Comparison of ENCODE assay signal across 8 cellular contexts in the genomic region with DNA sequence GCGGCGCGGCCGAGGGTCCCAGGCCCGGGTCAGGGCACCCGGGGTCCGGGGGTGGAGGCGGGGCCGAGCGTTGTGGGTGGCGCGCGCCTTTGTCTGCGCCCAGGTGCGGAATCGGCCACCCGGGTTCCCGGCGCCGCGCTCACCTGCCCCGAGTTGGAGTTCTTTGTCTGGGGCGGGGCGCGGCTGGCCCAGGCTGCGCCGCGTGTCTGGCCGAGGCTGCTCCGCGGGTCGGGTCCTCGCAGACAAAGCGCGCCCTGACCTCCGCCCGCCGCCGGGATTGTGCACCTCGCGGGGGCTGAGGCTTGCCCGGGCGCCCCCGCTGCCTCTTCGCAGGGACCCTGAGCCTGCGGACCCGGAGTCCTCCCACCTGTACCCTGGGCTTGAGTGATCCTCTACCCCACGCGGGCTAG. TPM values are rescaled to one million over a fixed set of nuclear protein-coding genes. Genes with fewer than 3 reads are reported as not detected.
A peak's percentile ranks its signal among the peaks of the same experiment; 100 is the strongest.
DNase-seq lines count a peak whose midpoint lies in the region; ATAC-seq and TF ChIP-seq lines count a peak whose summit lies in the region.

No MANE protein-coding gene starts in this region.

- intact Hi-C loops in thyroid gland (cut with DNase I): no loop called here

- H3K9me3 Mint-ChIP-seq in central memory CD8-positive, alpha-beta T cell: no peaks in the 10 kb centered on the region

- no peaks in the 10 kb centered on the region for H3K27me3 Mint-ChIP-seq in central memory CD8-positive, alpha-beta T cell

- no peak overlapping the region for H3K27ac Mint-ChIP-seq in central memory CD8-positive, alpha-beta T cell (ENCODE audit: low read depth)

- H3K9me3 ChIP-seq in lung (ENCODE audit: control insufficient read depth in 2 of 2, insufficient read depth in 1 of 2, low read length in 1 of 2): no peaks in the 10 kb centered on the region
- H3K9me3 ChIP-seq in thyroid gland: no peaks in the 10 kb centered on the region

- H3K36me3 ChIP-seq in lung (ENCODE audit: control insufficient read depth in 2 of 2, insufficient read depth in 2 of 2, low read length in 2 of 2) (peaks cover 0 to 4% of the 10 kb centered on the region in 2 donors), thyroid gland (no peaks in the 10 kb centered on the region)

- peaks cover 23% of the 10 kb centered on the region for H3K4me1 Mint-ChIP-seq in central memory CD8-positive, alpha-beta T cell

- TF ChIP-seq CTCF in lung (IDR thresholded peaks at IDR 0.05; ENCODE audit: control extremely low read depth, extremely low read depth): no peak
- TF ChIP-seq CTCF in thyroid gland (IDR thresholded peaks at IDR 0.05): no peak

- no peak for TF ChIP-seq POLR2A in thyroid gland (IDR thresholded peaks at IDR 0.05)

- peak; percentile 31 for DNase-seq in NCI-H510A (lab: John Stamatoyannopoulos, UW)
- DNase-seq in NCI-H510A treated with DMSO at 0.1 percent for 48 hours (lab: John Stamatoyannopoulos, UW): no peak
- peak; percentile 65 for DNase-seq in NCI-H748 (lab: John Stamatoyannopoulos, UW; ENCODE audit: unreplicated experiment)
- DNase-seq in central memory CD8-positive, alpha-beta T cell (ENCODE audit: low spot score in 2 of 2): no peak
- no peak for DNase-seq in lung (ENCODE audit: low spot score)
- peak in 1 of 2 donors; percentile 35 for DNase-seq in thyroid gland

- ATAC-seq in central memory CD8-positive, alpha-beta T cell (replicated peaks; ENCODE audit: extremely low read depth, poor library complexity, severe bottlenecking): peak; percentile 24
- ATAC-seq in lung (ENCODE audit: insufficient read depth, low FRiP score) (peak; percentile 13), HG03460 (IDR thresholded peaks at IDR 0.05; ENCODE audit: unreplicated experiment) (no peak), HG02840 (IDR thresholded peaks at IDR 0.05; ENCODE audit: low FRiP score, unreplicated experiment) (no peak)

- H3K4me1 ChIP-seq in lung (ENCODE audit: control insufficient read depth in 2 of 2, insufficient read depth in 2 of 2, low read length in 2 of 2) (peaks cover 0 to 6% of the 10 kb centered on the region in 2 donors), thyroid gland (peaks cover 10 to 21% of the 10 kb centered on the region in 2 donors)

- H3K36me3 Mint-ChIP-seq in central memory CD8-positive, alpha-beta T cell (ENCODE audit: insufficient read depth): peaks cover 10% of the 10 kb centered on the region

- H3K4me3 ChIP-seq in lung: peak overlapping the region; percentile 63
- peak overlapping the region; percentile 15 to 39 (median 27) for H3K4me3 ChIP-seq in thyroid gland (replicated peaks in 1 of 3)

- H3K27me3 ChIP-seq in lung (ENCODE audit: control insufficient read depth, insufficient read depth) (no peaks in the 10 kb centered on the region), thyroid gland (no peaks in the 10 kb centered on the region)

- H3K27ac ChIP-seq in lung (ENCODE audit: low read depth in 1 of 2, low read length in 1 of 2): no peak overlapping the region
- no peak overlapping the region for H3K27ac ChIP-seq in thyroid gland

- 1% methylated on average over 38 to 49 of the region's 49 CpGs for WGBS in lung, 2 donors
- 5% methylated on average over 4 of the region's 49 CpGs; no CpG with 5 or more reads in 1 of the 2 donors for WGBS in thyroid gland, 2 donors

- peak overlapping the region; percentile 71 for H3K4me3 Mint-ChIP-seq in central memory CD8-positive, alpha-beta T cell

RNA-seq across cellular contexts. Expression of gene LRCOL1, which starts 50.0 kb away (rescaled TPM):
- 1 to 10 TPM; 1.4 to 1.8 TPM for total RNA-seq in lung
- polyA plus RNA-seq in lung: 1 to 10 TPM in 1 of 2 donors, under 1 TPM in 1; 0.98 to 1.3 TPM
- 1 to 10 TPM in 2 of 4 donors, under 1 TPM in 1, not detected in 1; 0.89 to 3.2 (median 3.2) TPM for total RNA-seq in thyroid gland

RNA-seq across cellular contexts. Expression of gene P2RX2, which starts 58.1 kb away (rescaled TPM):
- 1 to 10 TPM in 1 of 2 donors, under 1 TPM in 1; 0.25 to 3.4 TPM for total RNA-seq in lung
- 1 to 10 TPM in 1 of 2 donors, under 1 TPM in 1; 0.05 to 1.6 TPM for polyA plus RNA-seq in lung
- under 1 TPM in 1 of 4 donors, not detected in 3; 0.45 TPM for total RNA-seq in thyroid gland

Comparison
In these comparisons a context has a peak if more than half of its experiments do, and no peak if none do; other contexts are left out.
1. DNase-seq: peak in NCI-H510A (single experiment) and NCI-H748 (single experiment); none in NCI-H510A treated with DMSO at 0.1 percent for 48 hours (single experiment), central memory CD8-positive, alpha-beta T cell (0 of 2) and lung (single experiment).
2. ATAC-seq: peak in central memory CD8-positive, alpha-beta T cell (single experiment) and lung (single experiment); none in HG03460 (single experiment) and HG02840 (single experiment).